7 cellular contexts compared by ENCODE assay signal in the genomic region with DNA sequence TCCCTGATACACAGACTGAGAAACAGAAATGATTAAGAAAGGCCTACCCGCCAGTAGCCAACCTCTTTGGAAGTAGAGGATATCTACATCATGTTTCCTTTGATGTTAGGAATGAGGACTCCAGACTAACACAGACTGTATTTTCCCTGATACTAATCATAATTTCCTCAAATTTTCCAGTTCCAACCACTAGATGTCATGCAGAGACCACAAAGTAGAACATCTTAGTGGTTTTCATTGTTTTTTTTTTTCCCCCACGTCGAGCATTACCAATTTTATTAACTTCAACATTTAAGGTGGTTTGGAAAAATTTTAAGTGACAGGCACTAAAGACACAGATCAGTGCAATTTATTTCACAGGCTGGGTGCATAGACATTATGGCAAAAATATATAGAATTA.
DNase-seq lines count a peak whose midpoint lies in the region; FAIRE-seq and TF ChIP-seq lines count a peak whose summit lies in the region.
"Not testable (repeated sequence)": the region's sequence is repeated elsewhere in the genome, so short reads cannot be mapped to it uniquely, and the experiment has no call there.

No MANE protein-coding gene starts in this region.

- H3K27ac Mint-ChIP-seq in neural crest cell (ENCODE audit: unreplicated experiment), result not testable (repeated sequence)

- H3K9me3 Mint-ChIP-seq in neural crest cell, result not testable (repeated sequence)

- not testable (repeated sequence) for TF ChIP-seq POLR2A in adrenal gland (IDR thresholded peaks at IDR 0.05)

- H3K9me3 ChIP-seq in adrenal gland (replicated peaks in 1 of 3), result not testable (repeated sequence)

- not testable (repeated sequence) for H3K4me1 ChIP-seq in adrenal gland (replicated peaks in 1 of 2)

- H3K36me3 ChIP-seq in adrenal gland (replicated peaks in 1 of 2), result not testable (repeated sequence)

- H3K4me1 Mint-ChIP-seq in neural crest cell, result not testable (repeated sequence)

- H3K4me3 ChIP-seq in adrenal gland, result not testable (repeated sequence)

- DNase-seq in EH (ENCODE audit: low read depth) (peak; percentile 4), Kasumi-1 (lab: John Stamatoyannopoulos, UW) (peak; percentile 21 to 26), OCI-M1 (lab: John Stamatoyannopoulos, UW) (peak; percentile 47), iris pigment epithelial cell (ENCODE audit: low read depth) (peak; percentile 1)
- DNase-seq in adrenal gland; neural crest cell (ENCODE audit: low read depth, low spot score): not testable (repeated sequence)

- H3K27me3 Mint-ChIP-seq in neural crest cell (ENCODE audit: low read depth), result not testable (repeated sequence)

- not testable (repeated sequence) for H3K4me3 Mint-ChIP-seq in neural crest cell

- not testable (repeated sequence) for H3K27me3 ChIP-seq in adrenal gland

- TF ChIP-seq CTCF in adrenal gland (IDR thresholded peaks at IDR 0.05) (peak in 4 of 6 experiments; percentile 13 to 57 (median 49)), neural crest cell (conservative IDR thresholded peaks at IDR 0.05) (peak; percentile 69)

- intact Hi-C loops in adrenal gland (cut with DNase I), result not testable (repeated sequence)

- FAIRE-seq in endometrium (lab: Jason Lieb, UNC), result peak; percentile 97

- 4 to 6% (median 4%) methylated on average over 3 of the region's 3 CpGs for WGBS in adrenal gland, 4 donors

- H3K27ac ChIP-seq in adrenal gland, result not testable (repeated sequence)

- H3K36me3 Mint-ChIP-seq in neural crest cell (ENCODE audit: low read depth), result not testable (repeated sequence)
